ENCODE assay signal across 8 cellular contexts in genomic region chr17:28717578-28718316, GRCh38. TPM values are rescaled to one million over a fixed set of nuclear protein-coding genes. Genes with fewer than 3 reads are reported as not detected.
A peak's percentile ranks its signal among the peaks of the same experiment; 100 is the strongest.
DNase-seq lines count a peak whose midpoint lies in the region; ATAC-seq, FAIRE-seq and TF ChIP-seq lines count a peak whose summit lies in the region.

Gene RAB34 (minus strand): TSS chr17:28717868. CDS start chr17:28717266, 602 bp downstream.

- no peak for TF ChIP-seq EP300 in K562 (IDR thresholded peaks at IDR 0.05; ENCODE audit: low read length)

- peaks cover 23% of the 10 kb centered on the region for H4K20me1 ChIP-seq in K562 (replicated peaks; ENCODE audit: control insufficient read depth, insufficient read depth, low read length)

- 77% methylated on average over 24 of the region's 59 CpGs for WGBS in K562 (ENCODE audit: insufficient coverage, low coverage, missing lambda C conversion rate)

- ATAC-seq in K562 (no peak), GM21390 (IDR thresholded peaks at IDR 0.05; ENCODE audit: unreplicated experiment) (no peak), HG03354 (IDR thresholded peaks at IDR 0.05; ENCODE audit: poor library complexity, severe bottlenecking, unreplicated experiment) (no peak)

- peaks cover 39% of the 10 kb centered on the region for H3K79me2 ChIP-seq in K562 (ENCODE audit: control insufficient read depth, insufficient read depth, low read length)

- H3K36me3 ChIP-seq in K562 (ENCODE audit: control insufficient read depth, insufficient read depth, low read length) (peaks cover 27% of the 10 kb centered on the region), rectal smooth muscle tissue (ENCODE audit: control insufficient read depth, insufficient read depth, low read length) (peaks cover 16% of the 10 kb centered on the region)

- no peaks in the 10 kb centered on the region for H3K9me3 ChIP-seq in K562 (replicated peaks; ENCODE audit: control insufficient read depth, insufficient read depth, low read depth, low read length)

- no peak for TF ChIP-seq CTCF in K562 (IDR thresholded peaks at IDR 0.05 in 2 of 3, conservative IDR thresholded peaks at IDR 0.05 in 1 of 3; ENCODE audit: insufficient read depth in 2 of 3, low read depth in 1 of 3, low read length in 3 of 3)

- CTCF ChIA-PET in K562 (lab: Yijun Ruan, JAX; ENCODE audit: low intra/inter-chr PET ratio), result no interaction called here

- H3K4me2 ChIP-seq in K562 (ENCODE audit: insufficient read depth, low read length), result 0 out of 2 replicates have a peak within 1 kb of the TSS, but pooled peaks have one; percentile 96

- H3K4me1 ChIP-seq in K562 (replicated peaks in 1 of 2; ENCODE audit: control insufficient read depth in 2 of 2, insufficient read depth in 2 of 2, low read length in 2 of 2) (peaks cover 25 to 35% of the 10 kb centered on the region in 2 experiments), rectal smooth muscle tissue (ENCODE audit: control insufficient read depth, insufficient read depth, low read length) (peaks cover 25% of the 10 kb centered on the region)

- in situ Hi-C loops in K562 (cut with MboI), result no loop called here

- no peaks in the 10 kb centered on the region for H3K9me1 ChIP-seq in K562 (ENCODE audit: control insufficient read depth, insufficient read depth, low read length)

- no TSS peak for BruUV-seq in K562 (replicated peaks; lab: Mats Ljungman, UMichigan)

- H3K27ac ChIP-seq in K562 (ENCODE audit: extremely low read depth, low read depth, low read length) (no peak within 1 kb of the TSS), rectal smooth muscle tissue (ENCODE audit: low read depth, low read length) (peak within 1 kb of the TSS; percentile 90)

- H3K9ac ChIP-seq in K562 (ENCODE audit: insufficient read depth in 1 of 2, low read depth in 2 of 2, low read length in 2 of 2) (peak within 1 kb of the TSS in 1 of 2 experiments; percentile 31; a peak in 2 of 4 replicates), rectal smooth muscle tissue (ENCODE audit: low read length) (peak within 1 kb of the TSS; percentile 47)

- no peak for FAIRE-seq in K562 (lab: Jason Lieb, UNC)

- peak; percentile 81 for DNase-seq in activated effector memory CD4-positive, alpha-beta T cell treated with anti-CD3 and anti-CD28 coated beads, Interleukin-2, amount 50 U/mL, for 16 hours
- no peak for DNase-seq in activated effector memory CD4-positive, alpha-beta T cell treated with Interleukin-2 at 50 U/mL for 16 hours
- DNase-seq in NCI-H82 (lab: John Stamatoyannopoulos, UW), result peak; percentile 93
- no peak for DNase-seq in K562 (ENCODE audit: extremely low read depth in 1 of 4, low spot score in 3 of 4)
- peak; percentile 75 for DNase-seq in iPS DF 19.7 (ENCODE audit: low read depth, low spot score)

- no peak for TF ChIP-seq POLR2A in K562 (conservative IDR thresholded peaks at IDR 0.05)

- TF ChIP-seq RAD21 in K562 (CRISPR knock-in tag; conservative IDR thresholded peaks at IDR 0.05 in 1 of 2, IDR thresholded peaks at IDR 0.05 in 1 of 2), result no peak

- H3K27me3 ChIP-seq in K562 (ENCODE audit: control insufficient read depth in 2 of 2, insufficient read depth in 2 of 2, low read length in 2 of 2), result 0 out of 5 replicates have a peak, but pooled peaks cover 0 to 11% of the 10 kb centered on the region in 2 experiments
- no peaks in the 10 kb centered on the region for H3K27me3 ChIP-seq in rectal smooth muscle tissue (ENCODE audit: control insufficient read depth, insufficient read depth, low read length)

- H3K4me3 ChIP-seq in K562, result no peak within 1 kb of the TSS
- peak within 1 kb of the TSS; percentile 71 for H3K4me3 ChIP-seq in rectal smooth muscle tissue (ENCODE audit: low read length)

- POLR2A ChIA-PET in K562 (lab: Yijun Ruan, JAX), result no interaction called here

- intact Hi-C loops in K562 (cut with micrococcal nuclease), result loop anchor here (2.0 kb wide), 1 partner anchor 71 kb away; no protein-coding TSS in a partner anchor

- no peak within 1 kb of the TSS for H2AFZ ChIP-seq in K562 (ENCODE audit: low read depth, low read length)

TF ChIP-seq in K562, 482 proteins besides CTCF, POLR2A, EP300 and RAD21 (continues in another document):
- TF ChIP-seq, protein P1, sequence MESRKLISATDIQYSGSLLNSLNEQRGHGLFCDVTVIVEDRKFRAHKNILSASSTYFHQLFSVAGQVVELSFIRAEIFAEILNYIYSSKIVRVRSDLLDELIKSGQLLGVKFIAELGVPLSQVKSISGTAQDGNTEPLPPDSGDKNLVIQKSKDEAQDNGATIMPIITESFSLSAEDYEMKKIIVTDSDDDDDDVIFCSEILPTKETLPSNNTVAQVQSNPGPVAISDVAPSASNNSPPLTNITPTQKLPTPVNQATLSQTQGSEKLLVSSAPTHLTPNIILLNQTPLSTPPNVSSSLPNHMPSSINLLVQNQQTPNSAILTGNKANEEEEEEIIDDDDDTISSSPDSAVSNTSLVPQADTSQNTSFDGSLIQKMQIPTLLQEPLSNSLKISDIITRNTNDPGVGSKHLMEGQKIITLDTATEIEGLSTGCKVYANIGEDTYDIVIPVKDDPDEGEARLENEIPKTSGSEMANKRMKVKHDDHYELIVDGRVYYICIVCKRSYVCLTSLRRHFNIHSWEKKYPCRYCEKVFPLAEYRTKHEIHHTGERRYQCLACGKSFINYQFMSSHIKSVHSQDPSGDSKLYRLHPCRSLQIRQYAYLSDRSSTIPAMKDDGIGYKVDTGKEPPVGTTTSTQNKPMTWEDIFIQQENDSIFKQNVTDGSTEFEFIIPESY (CRISPR knock-in tag; IDR thresholded peaks at IDR 0.05), result 0 out of 2 replicates have a peak, but pooled peaks have one; percentile 5
- TF ChIP-seq SMAD1 (IDR thresholded peaks at IDR 0.05; ENCODE audit: low read depth, low read length, partially characterized antibody) (no peak), RBM15 (IDR thresholded peaks at IDR 0.05; ENCODE audit: insufficient read depth, low read length) (no peak), FIP1L1 (IDR thresholded peaks at IDR 0.05; ENCODE audit: low read depth, low read length, poor library complexity, severe bottlenecking) (peak; percentile 6), NFATC3 (IDR thresholded peaks at IDR 0.05) (no peak), NUFIP1 (IDR thresholded peaks at IDR 0.05; ENCODE audit: partially characterized antibody) (no peak), ZFP30 (CRISPR knock-in tag; IDR thresholded peaks at IDR 0.05; ENCODE audit: borderline replicate concordance) (no peak), HMGXB4 (CRISPR knock-in tag; IDR thresholded peaks at IDR 0.05) (no peak), HOMEZ (CRISPR knock-in tag; IDR thresholded peaks at IDR 0.05) (no peak), RBM25 (IDR thresholded peaks at IDR 0.05; ENCODE audit: low read depth, low read length, severe bottlenecking) (no peak), PCBP1 (IDR thresholded peaks at IDR 0.05; ENCODE audit: low read depth, low read length, poor library complexity, severe bottlenecking) (peak; percentile 29), ZNF3 (CRISPR knock-in tag; IDR thresholded peaks at IDR 0.05) (no peak)

RNA-seq across cellular contexts. Expression of gene RAB34, which starts in this region (rescaled TPM):
- 3.0 and 5.4 TPM in 2 replicates for total RNA-seq in K562 (2011; cell fraction: chromatin; rRNA removed; ENCODE audit: low replicate concordance)
- 1.2 and 2.6 TPM in 2 replicates for total RNA-seq in K562 (2011; cell fraction: nucleolus; rRNA removed)
- 2.2 and 3.7 TPM in 2 replicates for total RNA-seq in K562 (2011; cell fraction: nucleoplasm; rRNA removed)
- total RNA-seq in K562 (2014; rRNA removed) (0.37 and 3.8 TPM in 2 replicates), K562 (2014; rRNA removed; fragmentation: Illumina TruSeq; extraction: Trizol) (0.29 and 0.47 TPM in 2 replicates), K562 (2015; rRNA removed; fragmentation: Illumina TruSeq; extraction: Trizol) (0.18 and 0.26 TPM in 2 replicates), K562 (2021) (0.92 and 2.1 TPM in 2 replicates)
- polyA plus RNA-seq in K562 (2011; rRNA removed) (0.60 and 0.81 TPM in 2 replicates), K562 (2014; fragmentation: Illumina TruSeq; extraction: Trizol) (0.19 TPM in 1 of 2 replicates, not detected in the other), K562 (2014; fragmentation: Nextera tagmentation; extraction: Ambion mirVana) (under 1 TPM in 1 of 2 experiments, not detected in 1; 0.07 TPM), K562 (2014; rRNA removed) (0.44 and 1.0 TPM in 2 replicates)
- polyA plus RNA-seq in K562 (2011; cell fraction: cytosol; rRNA removed), result 0.45 and 0.53 TPM in 2 replicates
- polyA plus RNA-seq in K562 (2011; cell fraction: nucleus; rRNA removed), result 1.3 and 3.1 TPM in 2 replicates
- polyA plus RNA-seq in K562 (2012), result 0.10 and 0.36 TPM in 2 replicates
- polyA minus RNA-seq in K562 (2011; rRNA and poly(A)+ RNA removed), result not detected in 2 replicates
- polyA minus RNA-seq in K562 (2011; cell fraction: cytosol; rRNA and poly(A)+ RNA removed), result 3.1 TPM in 1 of 2 replicates, not detected in the other
- polyA minus RNA-seq in K562 (2011; cell fraction: nucleus; rRNA and poly(A)+ RNA removed), result 0.81 and 1.3 TPM in 2 replicates

Comparison
In these comparisons a context has a peak if more than half of its experiments do, and no peak if none do; other contexts are left out.
1. DNase-seq: peak in activated effector memory CD4-positive, alpha-beta T cell treated with anti-CD3 and anti-CD28 coated beads, Interleukin-2, amount 50 U/mL, for 16 hours (single experiment), NCI-H82 (single experiment) and iPS DF 19.7 (single experiment); none in activated effector memory CD4-positive, alpha-beta T cell treated with Interleukin-2 at 50 U/mL for 16 hours (single experiment) and K562 (0 of 4).